13 cellular contexts compared by ENCODE assay signal in the genomic region with DNA sequence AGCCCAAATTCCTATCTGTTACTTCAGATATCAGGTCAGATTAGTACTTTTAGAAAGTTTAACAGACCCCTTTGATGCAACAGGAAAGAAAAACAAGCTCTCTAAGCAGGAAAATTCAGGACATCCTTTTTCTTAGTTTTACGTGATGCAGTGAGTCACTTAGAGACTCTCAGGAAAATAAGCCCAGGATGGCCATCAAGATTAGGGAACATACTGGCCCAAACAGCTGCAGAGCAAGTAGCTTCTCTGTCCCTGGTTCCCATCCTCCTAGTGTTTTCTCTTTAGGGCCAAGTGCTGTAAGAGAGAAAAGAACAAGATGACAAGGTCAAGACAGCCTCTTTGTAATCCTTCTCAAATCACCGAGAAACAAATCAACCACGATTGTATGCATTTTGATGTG.
A peak's percentile ranks its signal among the peaks of the same experiment; 100 is the strongest.
DNase-seq lines count a peak whose midpoint lies in the region; ATAC-seq, FAIRE-seq and TF ChIP-seq lines count a peak whose summit lies in the region.
"Had no signal": no experiment of that assay in that cellular context is flagged by ENCODE, and none has a peak within 500 bp of the region (broad histone marks: within the 10 kb centered on the region; RNA-seq: fewer than 3 reads in every experiment).

No MANE protein-coding gene starts in this region.

- H3K9me3 Mint-ChIP-seq in immature natural killer cell: peaks cover 0 to 1% (median 0%) of the 10 kb centered on the region in 6 donors
- H3K9me3 Mint-ChIP-seq: activated CD4-positive, alpha-beta memory T cell treated with anti-CD3 and anti-CD28 coated beads for 36 hours had no signal

- H3K79me1 ChIP-seq in trophoblast cell (ENCODE audit: low read length): peaks cover 24% of the 10 kb centered on the region

- no peaks in the 10 kb centered on the region for H3K36me3 Mint-ChIP-seq in immature natural killer cell
- H3K36me3 Mint-ChIP-seq: activated CD4-positive, alpha-beta memory T cell treated with anti-CD3 and anti-CD28 coated beads for 36 hours had no signal

- RAD21 ChIA-PET in HCT116 (lab: Charles Lee; ENCODE audit: low non-redundant PET in 1 of 2, low total read pairs in 2 of 2, uncharacterized antibody in 2 of 2, unreplicated experiment in 2 of 2): interaction anchor here in 1 of 2 experiments (0.6 to 1.4 kb wide), 2 partner anchors 49 to 50 kb away, joined by 3 read pairs; no protein-coding TSS in a partner anchor

- peak overlapping the region; percentile 66 for H2BK120ac ChIP-seq in trophoblast cell (ENCODE audit: insufficient read depth, low read length, poor library complexity)

- H3K27ac ChIP-seq in HCT116 (ENCODE audit: low read depth, low read length) (peak overlapping the region; percentile 88), fibroblast of lung (ENCODE audit: insufficient read depth, low read length) (no peak overlapping the region), trophoblast cell (ENCODE audit: low read depth, low read length) (peak overlapping the region; percentile 94)

- peak overlapping the region; percentile 77 for H4K91ac ChIP-seq in trophoblast cell (ENCODE audit: low read depth, low read length)

- H3K4ac ChIP-seq in trophoblast cell (ENCODE audit: low read depth, low read length): no peak overlapping the region

- no CpG with 5 or more reads among the region's 3 CpGs for WGBS in trophoblast cell (ENCODE audit: extremely low coverage, insufficient coverage, insufficient read length)

- peak overlapping the region; percentile 75 for H3K4me2 ChIP-seq in HCT116 (ENCODE audit: low read length)
- H3K4me2 ChIP-seq in fibroblast of lung (ENCODE audit: extremely low read depth, insufficient read depth, low read length): no peak overlapping the region
- H3K4me2 ChIP-seq in trophoblast cell (ENCODE audit: low read length): peak overlapping the region; percentile 3

- H4K20me1 ChIP-seq in HCT116 (ENCODE audit: insufficient read depth) (no peaks in the 10 kb centered on the region), fibroblast of lung (ENCODE audit: control insufficient read depth, extremely low read depth, insufficient read depth, low read length) (no peaks in the 10 kb centered on the region)

- peak overlapping the region; percentile 37 for H3K14ac ChIP-seq in trophoblast cell (ENCODE audit: low read length)

- FAIRE-seq in H54 (lab: Jason Lieb, UNC): no peak

- CTCF ChIA-PET in HCT116 (lab: Charles Lee): no interaction called here

- POLR2A ChIA-PET in HCT116 (lab: Charles Lee): interaction anchor here (0.7 to 0.9 kb wide), 2 partner anchors 49 to 866 kb away, joined by 4 read pairs; no protein-coding TSS in a partner anchor

- ATAC-seq in HCT116 (no peak), left colon (no peak), HG03095 (IDR thresholded peaks at IDR 0.05; ENCODE audit: unreplicated experiment) (no peak)
- ATAC-seq: gastrocnemius medialis had no signal

- no peak for TF ChIP-seq RAD21 in HCT116 (IDR thresholded peaks at IDR 0.05; ENCODE audit: low read depth)

- no peak overlapping the region for H2AFZ ChIP-seq in HCT116 (ENCODE audit: low read depth, low read length, poor library complexity, severe bottlenecking)
- H2AFZ ChIP-seq in fibroblast of lung (ENCODE audit: low read length): no peak overlapping the region
- H2AFZ ChIP-seq in trophoblast cell (ENCODE audit: insufficient read depth, low read length, poor library complexity): no peak overlapping the region

- intact Hi-C loops in HCT116 (cut with micrococcal nuclease) (loop anchor here (5.0 to 10.0 kb wide), 4 partner anchors 144 to 614 kb away; no protein-coding TSS in a partner anchor), left colon (cut with DNase I, micrococcal nuclease) (no loop called here)

- H3K23ac ChIP-seq in trophoblast cell (ENCODE audit: low read length): no peak overlapping the region

- H3K9ac ChIP-seq in HCT116 (ENCODE audit: low read length) (peak overlapping the region; percentile 84), fibroblast of lung (ENCODE audit: insufficient read depth, low read length) (no peak overlapping the region), trophoblast cell (ENCODE audit: low read length) (no peak overlapping the region)

- no peak overlapping the region for H3K18ac ChIP-seq in trophoblast cell (ENCODE audit: low read length)

- no peaks in the 10 kb centered on the region for H3K27me3 ChIP-seq in HCT116 (ENCODE audit: insufficient read depth, low read length)
- no peaks in the 10 kb centered on the region for H3K27me3 ChIP-seq in fibroblast of lung (ENCODE audit: control insufficient read depth, insufficient read depth, low read length)
- H3K27me3 ChIP-seq in trophoblast cell (ENCODE audit: insufficient read depth, low read length): no peaks in the 10 kb centered on the region

- H3K9me3 ChIP-seq in HCT116 (ENCODE audit: control insufficient read depth in 1 of 2, insufficient read depth in 1 of 2, low read depth in 1 of 2, low read length in 2 of 2) (no peaks in the 10 kb centered on the region), fibroblast of lung (ENCODE audit: control insufficient read depth, insufficient read depth, low read depth, low read length) (no peaks in the 10 kb centered on the region), trophoblast cell (ENCODE audit: insufficient read depth, low read depth, low read length) (no peaks in the 10 kb centered on the region)
- H3K9me3 ChIP-seq: gastrocnemius medialis had no signal

- H4K12ac ChIP-seq in trophoblast cell (ENCODE audit: low read depth, low read length): no peak overlapping the region

- H3K79me2 ChIP-seq in HCT116 (ENCODE audit: insufficient read depth, low read length) (peaks cover 14% of the 10 kb centered on the region; the same call in 1 of the 2 replicates), fibroblast of lung (ENCODE audit: control insufficient read depth, insufficient read depth, low read length) (no peaks in the 10 kb centered on the region), trophoblast cell (ENCODE audit: control insufficient read depth, insufficient read depth, low read length, poor library complexity) (no peaks in the 10 kb centered on the region)

- H3K36me3 ChIP-seq in HCT116 (ENCODE audit: control insufficient read depth in 1 of 2, insufficient read depth in 2 of 2, low read length in 2 of 2) (no peaks in the 10 kb centered on the region), fibroblast of lung (ENCODE audit: control insufficient read depth, insufficient read depth, low read length) (no peaks in the 10 kb centered on the region), trophoblast cell (ENCODE audit: control insufficient read depth in 1 of 2, insufficient read depth in 2 of 2, low read length in 2 of 2) (no peaks in the 10 kb centered on the region)
- H3K36me3 ChIP-seq: gastrocnemius medialis had no signal

- no TSS peak for BruUV-seq in HCT116 (replicated peaks; lab: Mats Ljungman, UMichigan)

- no peak for TF ChIP-seq CTCF in HCT116 (IDR thresholded peaks at IDR 0.05 in 2 of 3, conservative IDR thresholded peaks at IDR 0.05 in 1 of 3; ENCODE audit: borderline replicate concordance in 1 of 3, insufficient read depth in 1 of 3, low read depth in 2 of 3, low read length in 2 of 3)
- no peak for TF ChIP-seq CTCF in fibroblast of lung (conservative IDR thresholded peaks at IDR 0.05 in 1 of 2, IDR thresholded peaks at IDR 0.05 in 1 of 2; ENCODE audit: low read depth in 1 of 2, low read length in 2 of 2)

- DNase-seq in HCT116 (ENCODE audit: low read depth, low spot score): no peak
- peak; percentile 46 for DNase-seq in SW480 (ENCODE audit: low spot score)
- DNase-seq in fibroblast of lung (ENCODE audit: low read depth in 2 of 2): peak; percentile 12 to 57
- DNase-seq in trophoblast cell: peak in 1 of 2 donors; percentile 4
- no peak for DNase-seq in immature natural killer cell
- no peak for DNase-seq in H54 (ENCODE audit: insufficient read length, low spot score)
- no peak for DNase-seq in left colon
- DNase-seq: activated CD4-positive, alpha-beta memory T cell treated with anti-CD3 and anti-CD28 coated beads for 36 hours; DMS 273 treated with DMSO at 0.1 percent for 48 hours; gastrocnemius medialis; stimulated activated CD4-positive, alpha-beta T cell treated with anti-CD3 and anti-CD28 coated beads, Interleukin-12 subunit alpha, Interleukin-12 subunit beta, amount 100 ng/mL, for 4 hours had no signal

- no peak overlapping the region for H2BK12ac ChIP-seq in trophoblast cell (ENCODE audit: low read length)

- no peak overlapping the region for H3K27ac Mint-ChIP-seq in immature natural killer cell

- no peak for TF ChIP-seq POLR2A in HCT116 (IDR thresholded peaks at IDR 0.05; ENCODE audit: borderline replicate concordance, extremely low read depth, insufficient read depth, insufficient read length)
- TF ChIP-seq POLR2A in H54 (IDR thresholded peaks at IDR 0.05; ENCODE audit: low read depth, low read length): no peak

- H3K9me2 ChIP-seq in HCT116 (ENCODE audit: insufficient read depth): no peaks in the 10 kb centered on the region

- H3K27me3 Mint-ChIP-seq in immature natural killer cell (ENCODE audit: low read depth in 3 of 3): peaks cover 0 to 13% (median 4%) of the 10 kb centered on the region in 3 donors
- H3K27me3 Mint-ChIP-seq: activated CD4-positive, alpha-beta memory T cell treated with anti-CD3 and anti-CD28 coated beads for 36 hours had no signal

- H3K4me1 ChIP-seq in HCT116 (ENCODE audit: control insufficient read depth in 1 of 2, insufficient read depth in 2 of 2, low read length in 2 of 2) (peaks cover 65 to 98% of the 10 kb centered on the region in 2 experiments), fibroblast of lung (ENCODE audit: control insufficient read depth, extremely low read depth, insufficient read depth, low read length) (peaks cover 4% of the 10 kb centered on the region), trophoblast cell (ENCODE audit: control insufficient read depth in 1 of 2, insufficient read depth in 2 of 2, low read length in 2 of 2) (peaks cover 9 to 15% of the 10 kb centered on the region in 2 experiments)
- H3K4me1 ChIP-seq: gastrocnemius medialis had no signal

- H2BK5ac ChIP-seq in trophoblast cell (ENCODE audit: low read depth, low read length, poor library complexity): peak overlapping the region; percentile 68

- no peak overlapping the region for H2AK5ac ChIP-seq in trophoblast cell (ENCODE audit: low read length)

- no peak overlapping the region for H3K4me3 Mint-ChIP-seq in immature natural killer cell

- H3K4me3 ChIP-seq in HCT116 (replicated peaks in 1 of 2; ENCODE audit: low read depth in 1 of 2, low read length in 2 of 2) (peak overlapping the region in 1 of 2 experiments; percentile 26; a peak in 1 of 4 replicates), fibroblast of lung (replicated peaks in 1 of 4; ENCODE audit: control extremely low read depth in 1 of 4, insufficient read depth in 1 of 4, low read depth in 3 of 4, low read length in 4 of 4) (no peak overlapping the region), trophoblast cell (ENCODE audit: low read depth, low read length) (no peak overlapping the region)
- H3K4me3 ChIP-seq: gastrocnemius medialis, SK-N-MC had no signal

- H3K4me1 Mint-ChIP-seq in immature natural killer cell: no peaks in the 10 kb centered on the region

- peak overlapping the region; percentile 19 for H4K8ac ChIP-seq in trophoblast cell (ENCODE audit: low read depth, low read length)

TF ChIP-seq in HCT116, 20 proteins besides CTCF, POLR2A, EP300 and RAD21 (continues in another document):
- TF ChIP-seq EZH2 (IDR thresholded peaks at IDR 0.05) (no peak), ZFX (IDR thresholded peaks at IDR 0.05) (no peak), SRF (IDR thresholded peaks at IDR 0.05; ENCODE audit: low read depth) (no peak)

Comparison
In these comparisons a context has a peak if more than half of its experiments do, and no peak if none do; other contexts are left out.
1. DNase-seq: peak in SW480 (single experiment) and fibroblast of lung (2 of 2); none in HCT116 (single experiment), immature natural killer cell (0 of 3), H54 (single experiment) and left colon (0 of 2).